Comparison of ENCODE assay signal across 1 cellular context in genomic region chr1:229440821-229441537, GRCh38.
TF ChIP-seq lines count a peak whose summit lies in the region.

No MANE protein-coding gene starts in this region.

TF ChIP-seq in K562, 482 proteins besides CTCF, POLR2A, EP300 and RAD21 (continued from another document and continues in another):
- TF ChIP-seq, protein P1, sequence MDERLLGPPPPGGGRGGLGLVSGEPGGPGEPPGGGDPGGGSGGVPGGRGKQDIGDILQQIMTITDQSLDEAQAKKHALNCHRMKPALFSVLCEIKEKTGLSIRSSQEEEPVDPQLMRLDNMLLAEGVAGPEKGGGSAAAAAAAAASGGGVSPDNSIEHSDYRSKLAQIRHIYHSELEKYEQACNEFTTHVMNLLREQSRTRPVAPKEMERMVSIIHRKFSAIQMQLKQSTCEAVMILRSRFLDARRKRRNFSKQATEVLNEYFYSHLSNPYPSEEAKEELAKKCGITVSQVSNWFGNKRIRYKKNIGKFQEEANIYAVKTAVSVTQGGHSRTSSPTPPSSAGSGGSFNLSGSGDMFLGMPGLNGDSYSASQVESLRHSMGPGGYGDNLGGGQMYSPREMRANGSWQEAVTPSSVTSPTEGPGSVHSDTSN (CRISPR knock-in tag; IDR thresholded peaks at IDR 0.05; ENCODE audit: low read depth) = no peak
- TF ChIP-seq, protein P1 (tag; conservative IDR thresholded peaks at IDR 0.05; ENCODE audit: low read depth) = no peak
- TF ChIP-seq FOXJ3 (CRISPR knock-in tag; IDR thresholded peaks at IDR 0.05) (no peak), ZNF165 (CRISPR knock-in tag; IDR thresholded peaks at IDR 0.05; ENCODE audit: borderline replicate concordance) (no peak), ZNF224 (CRISPR knock-in tag; IDR thresholded peaks at IDR 0.05) (no peak), ELF2 (CRISPR knock-in tag; IDR thresholded peaks at IDR 0.05) (no peak), MBD1 (CRISPR knock-in tag; IDR thresholded peaks at IDR 0.05) (no peak), XRCC5 (IDR thresholded peaks at IDR 0.05; ENCODE audit: low read depth, low read length) (no peak), ZNF133 (CRISPR knock-in tag; IDR thresholded peaks at IDR 0.05) (no peak), MCM7 (IDR thresholded peaks at IDR 0.05) (no peak), HNRNPH1 (optimal IDR thresholded peaks at IDR 0.05; ENCODE audit: low read depth, low read length) (no peak), BRD9 (IDR thresholded peaks at IDR 0.05; ENCODE audit: low read depth, partially characterized antibody) (no peak), RBM25 (IDR thresholded peaks at IDR 0.05; ENCODE audit: low read depth, low read length, severe bottlenecking) (no peak), ZNF431 (CRISPR knock-in tag; IDR thresholded peaks at IDR 0.05) (no peak), SRF (CRISPR knock-in tag; IDR thresholded peaks at IDR 0.05) (peak; percentile 19 to 89; a peak in 2 of 4 replicates), MCM2 (IDR thresholded peaks at IDR 0.05; ENCODE audit: low read depth) (no peak), SNRNP70 (optimal IDR thresholded peaks at IDR 0.05; ENCODE audit: low read depth, low read length) (no peak), SLC30A9 (CRISPR knock-in tag; IDR thresholded peaks at IDR 0.05) (no peak), PPARD (CRISPR knock-in tag; IDR thresholded peaks at IDR 0.05) (no peak), ZNF184 (CRISPR knock-in tag; IDR thresholded peaks at IDR 0.05) (no peak), TCF3 (CRISPR knock-in tag; IDR thresholded peaks at IDR 0.05) (no peak), NR2C2 (CRISPR knock-in tag; IDR thresholded peaks at IDR 0.05) (no peak), NR2C2 (tag; IDR thresholded peaks at IDR 0.05) (no peak), ARID3A (IDR thresholded peaks at IDR 0.05; ENCODE audit: borderline replicate concordance, low read depth, low read length) (no peak), ARNT (IDR thresholded peaks at IDR 0.05) (no peak), DIDO1 (tag; IDR thresholded peaks at IDR 0.05; ENCODE audit: low read depth) (no peak), CREBBP (IDR thresholded peaks at IDR 0.05; ENCODE audit: low read depth, low read length) (no peak), HEY1 (CRISPR knock-in tag; IDR thresholded peaks at IDR 0.05; ENCODE audit: borderline replicate concordance) (no peak), NFE2 (IDR thresholded peaks at IDR 0.05; ENCODE audit: low read depth) (peak; percentile 13; the same call in 1 of the 2 replicates), ZNF12 (CRISPR knock-in tag; IDR thresholded peaks at IDR 0.05) (no peak), HNRNPL (IDR thresholded peaks at IDR 0.05; ENCODE audit: low read depth, low read length) (no peak), GABPA (tag; conservative IDR thresholded peaks at IDR 0.05; ENCODE audit: low read depth) (no peak), TBP (optimal IDR thresholded peaks at IDR 0.05; ENCODE audit: low read depth, low read length) (no peak), STAG1 (CRISPR knock-in tag; IDR thresholded peaks at IDR 0.05; ENCODE audit: borderline replicate concordance) (no peak), ZNF785 (CRISPR knock-in tag; IDR thresholded peaks at IDR 0.05) (no peak), GTF2E2 (tag; IDR thresholded peaks at IDR 0.05) (0 out of 2 replicates have a peak, but pooled peaks have one; percentile 51), ZNF766 (CRISPR knock-in tag; conservative IDR thresholded peaks at IDR 0.05) (no peak), POLR2AphosphoS5 (IDR thresholded peaks at IDR 0.05; ENCODE audit: control insufficient read depth, insufficient read depth, low read depth, low read length) (no peak)
- TF ChIP-seq, protein P2, sequence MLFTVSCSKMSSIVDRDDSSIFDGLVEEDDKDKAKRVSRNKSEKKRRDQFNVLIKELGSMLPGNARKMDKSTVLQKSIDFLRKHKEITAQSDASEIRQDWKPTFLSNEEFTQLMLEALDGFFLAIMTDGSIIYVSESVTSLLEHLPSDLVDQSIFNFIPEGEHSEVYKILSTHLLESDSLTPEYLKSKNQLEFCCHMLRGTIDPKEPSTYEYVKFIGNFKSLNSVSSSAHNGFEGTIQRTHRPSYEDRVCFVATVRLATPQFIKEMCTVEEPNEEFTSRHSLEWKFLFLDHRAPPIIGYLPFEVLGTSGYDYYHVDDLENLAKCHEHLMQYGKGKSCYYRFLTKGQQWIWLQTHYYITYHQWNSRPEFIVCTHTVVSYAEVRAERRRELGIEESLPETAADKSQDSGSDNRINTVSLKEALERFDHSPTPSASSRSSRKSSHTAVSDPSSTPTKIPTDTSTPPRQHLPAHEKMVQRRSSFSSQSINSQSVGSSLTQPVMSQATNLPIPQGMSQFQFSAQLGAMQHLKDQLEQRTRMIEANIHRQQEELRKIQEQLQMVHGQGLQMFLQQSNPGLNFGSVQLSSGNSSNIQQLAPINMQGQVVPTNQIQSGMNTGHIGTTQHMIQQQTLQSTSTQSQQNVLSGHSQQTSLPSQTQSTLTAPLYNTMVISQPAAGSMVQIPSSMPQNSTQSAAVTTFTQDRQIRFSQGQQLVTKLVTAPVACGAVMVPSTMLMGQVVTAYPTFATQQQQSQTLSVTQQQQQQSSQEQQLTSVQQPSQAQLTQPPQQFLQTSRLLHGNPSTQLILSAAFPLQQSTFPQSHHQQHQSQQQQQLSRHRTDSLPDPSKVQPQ (CRISPR knock-in tag; IDR thresholded peaks at IDR 0.05; ENCODE audit: borderline replicate concordance) = no peak
- TF ChIP-seq, protein P3, sequence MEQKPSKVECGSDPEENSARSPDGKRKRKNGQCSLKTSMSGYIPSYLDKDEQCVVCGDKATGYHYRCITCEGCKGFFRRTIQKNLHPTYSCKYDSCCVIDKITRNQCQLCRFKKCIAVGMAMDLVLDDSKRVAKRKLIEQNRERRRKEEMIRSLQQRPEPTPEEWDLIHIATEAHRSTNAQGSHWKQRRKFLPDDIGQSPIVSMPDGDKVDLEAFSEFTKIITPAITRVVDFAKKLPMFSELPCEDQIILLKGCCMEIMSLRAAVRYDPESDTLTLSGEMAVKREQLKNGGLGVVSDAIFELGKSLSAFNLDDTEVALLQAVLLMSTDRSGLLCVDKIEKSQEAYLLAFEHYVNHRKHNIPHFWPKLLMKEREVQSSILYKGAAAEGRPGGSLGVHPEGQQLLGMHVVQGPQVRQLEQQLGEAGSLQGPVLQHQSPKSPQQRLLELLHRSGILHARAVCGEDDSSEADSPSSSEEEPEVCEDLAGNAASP (IDR thresholded peaks at IDR 0.05) = no peak
- TF ChIP-seq, protein P4, sequence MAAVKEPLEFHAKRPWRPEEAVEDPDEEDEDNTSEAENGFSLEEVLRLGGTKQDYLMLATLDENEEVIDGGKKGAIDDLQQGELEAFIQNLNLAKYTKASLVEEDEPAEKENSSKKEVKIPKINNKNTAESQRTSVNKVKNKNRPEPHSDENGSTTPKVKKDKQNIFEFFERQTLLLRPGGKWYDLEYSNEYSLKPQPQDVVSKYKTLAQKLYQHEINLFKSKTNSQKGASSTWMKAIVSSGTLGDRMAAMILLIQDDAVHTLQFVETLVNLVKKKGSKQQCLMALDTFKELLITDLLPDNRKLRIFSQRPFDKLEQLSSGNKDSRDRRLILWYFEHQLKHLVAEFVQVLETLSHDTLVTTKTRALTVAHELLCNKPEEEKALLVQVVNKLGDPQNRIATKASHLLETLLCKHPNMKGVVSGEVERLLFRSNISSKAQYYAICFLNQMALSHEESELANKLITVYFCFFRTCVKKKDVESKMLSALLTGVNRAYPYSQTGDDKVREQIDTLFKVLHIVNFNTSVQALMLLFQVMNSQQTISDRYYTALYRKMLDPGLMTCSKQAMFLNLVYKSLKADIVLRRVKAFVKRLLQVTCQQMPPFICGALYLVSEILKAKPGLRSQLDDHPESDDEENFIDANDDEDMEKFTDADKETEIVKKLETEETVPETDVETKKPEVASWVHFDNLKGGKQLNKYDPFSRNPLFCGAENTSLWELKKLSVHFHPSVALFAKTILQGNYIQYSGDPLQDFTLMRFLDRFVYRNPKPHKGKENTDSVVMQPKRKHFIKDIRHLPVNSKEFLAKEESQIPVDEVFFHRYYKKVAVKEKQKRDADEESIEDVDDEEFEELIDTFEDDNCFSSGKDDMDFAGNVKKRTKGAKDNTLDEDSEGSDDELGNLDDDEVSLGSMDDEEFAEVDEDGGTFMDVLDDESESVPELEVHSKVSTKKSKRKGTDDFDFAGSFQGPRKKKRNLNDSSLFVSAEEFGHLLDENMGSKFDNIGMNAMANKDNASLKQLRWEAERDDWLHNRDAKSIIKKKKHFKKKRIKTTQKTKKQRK (IDR thresholded peaks at IDR 0.05; ENCODE audit: borderline replicate concordance, low read depth, low read length) = no peak
- TF ChIP-seq, protein P5, sequence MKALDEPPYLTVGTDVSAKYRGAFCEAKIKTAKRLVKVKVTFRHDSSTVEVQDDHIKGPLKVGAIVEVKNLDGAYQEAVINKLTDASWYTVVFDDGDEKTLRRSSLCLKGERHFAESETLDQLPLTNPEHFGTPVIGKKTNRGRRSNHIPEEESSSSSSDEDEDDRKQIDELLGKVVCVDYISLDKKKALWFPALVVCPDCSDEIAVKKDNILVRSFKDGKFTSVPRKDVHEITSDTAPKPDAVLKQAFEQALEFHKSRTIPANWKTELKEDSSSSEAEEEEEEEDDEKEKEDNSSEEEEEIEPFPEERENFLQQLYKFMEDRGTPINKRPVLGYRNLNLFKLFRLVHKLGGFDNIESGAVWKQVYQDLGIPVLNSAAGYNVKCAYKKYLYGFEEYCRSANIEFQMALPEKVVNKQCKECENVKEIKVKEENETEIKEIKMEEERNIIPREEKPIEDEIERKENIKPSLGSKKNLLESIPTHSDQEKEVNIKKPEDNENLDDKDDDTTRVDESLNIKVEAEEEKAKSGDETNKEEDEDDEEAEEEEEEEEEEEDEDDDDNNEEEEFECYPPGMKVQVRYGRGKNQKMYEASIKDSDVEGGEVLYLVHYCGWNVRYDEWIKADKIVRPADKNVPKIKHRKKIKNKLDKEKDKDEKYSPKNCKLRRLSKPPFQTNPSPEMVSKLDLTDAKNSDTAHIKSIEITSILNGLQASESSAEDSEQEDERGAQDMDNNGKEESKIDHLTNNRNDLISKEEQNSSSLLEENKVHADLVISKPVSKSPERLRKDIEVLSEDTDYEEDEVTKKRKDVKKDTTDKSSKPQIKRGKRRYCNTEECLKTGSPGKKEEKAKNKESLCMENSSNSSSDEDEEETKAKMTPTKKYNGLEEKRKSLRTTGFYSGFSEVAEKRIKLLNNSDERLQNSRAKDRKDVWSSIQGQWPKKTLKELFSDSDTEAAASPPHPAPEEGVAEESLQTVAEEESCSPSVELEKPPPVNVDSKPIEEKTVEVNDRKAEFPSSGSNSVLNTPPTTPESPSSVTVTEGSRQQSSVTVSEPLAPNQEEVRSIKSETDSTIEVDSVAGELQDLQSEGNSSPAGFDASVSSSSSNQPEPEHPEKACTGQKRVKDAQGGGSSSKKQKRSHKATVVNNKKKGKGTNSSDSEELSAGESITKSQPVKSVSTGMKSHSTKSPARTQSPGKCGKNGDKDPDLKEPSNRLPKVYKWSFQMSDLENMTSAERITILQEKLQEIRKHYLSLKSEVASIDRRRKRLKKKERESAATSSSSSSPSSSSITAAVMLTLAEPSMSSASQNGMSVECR (CRISPR knock-in tag; IDR thresholded peaks at IDR 0.05) = no peak
- TF ChIP-seq, protein P6, sequence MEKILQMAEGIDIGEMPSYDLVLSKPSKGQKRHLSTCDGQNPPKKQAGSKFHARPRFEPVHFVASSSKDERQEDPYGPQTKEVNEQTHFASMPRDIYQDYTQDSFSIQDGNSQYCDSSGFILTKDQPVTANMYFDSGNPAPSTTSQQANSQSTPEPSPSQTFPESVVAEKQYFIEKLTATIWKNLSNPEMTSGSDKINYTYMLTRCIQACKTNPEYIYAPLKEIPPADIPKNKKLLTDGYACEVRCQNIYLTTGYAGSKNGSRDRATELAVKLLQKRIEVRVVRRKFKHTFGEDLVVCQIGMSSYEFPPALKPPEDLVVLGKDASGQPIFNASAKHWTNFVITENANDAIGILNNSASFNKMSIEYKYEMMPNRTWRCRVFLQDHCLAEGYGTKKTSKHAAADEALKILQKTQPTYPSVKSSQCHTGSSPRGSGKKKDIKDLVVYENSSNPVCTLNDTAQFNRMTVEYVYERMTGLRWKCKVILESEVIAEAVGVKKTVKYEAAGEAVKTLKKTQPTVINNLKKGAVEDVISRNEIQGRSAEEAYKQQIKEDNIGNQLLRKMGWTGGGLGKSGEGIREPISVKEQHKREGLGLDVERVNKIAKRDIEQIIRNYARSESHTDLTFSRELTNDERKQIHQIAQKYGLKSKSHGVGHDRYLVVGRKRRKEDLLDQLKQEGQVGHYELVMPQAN (IDR thresholded peaks at IDR 0.05; ENCODE audit: borderline replicate concordance) = no peak
